ENCODE assay signal across 8 cellular contexts in genomic region chrX:154002215-154002719, GRCh38. TPM values are rescaled to one million over a fixed set of nuclear protein-coding genes. Genes with fewer than 3 reads are reported as not detected.
A peak's percentile ranks its signal among the peaks of the same experiment; 100 is the strongest.
DNase-seq lines count a peak whose midpoint lies in the region; ATAC-seq and TF ChIP-seq lines count a peak whose summit lies in the region.

No MANE protein-coding gene starts in this region.

- H3K4me1 Mint-ChIP-seq in neural crest cell = peaks cover 31% of the 10 kb centered on the region

- H3K4me1 ChIP-seq in right atrium auricular region (no peaks in the 10 kb centered on the region), esophagus (ENCODE audit: control insufficient read depth in 2 of 2, insufficient read depth in 2 of 2, low read length in 1 of 2) (no peaks in the 10 kb centered on the region), ascending aorta (peaks cover 0 to 2% of the 10 kb centered on the region in 2 donors)

- no peak overlapping the region for H3K27ac ChIP-seq in right atrium auricular region
- peak overlapping the region; percentile 68 to 71 for H3K27ac ChIP-seq in esophagus (ENCODE audit: low read depth in 2 of 2, low read length in 1 of 2)
- H3K27ac ChIP-seq in ascending aorta = no peak overlapping the region

- H3K4me3 Mint-ChIP-seq in neural crest cell = no peak overlapping the region

- DNase-seq in Right ventricle myocardium inferior (ENCODE audit: missing footprints) = no peak
- DNase-seq in right atrium auricular region (ENCODE audit: low spot score) = no peak
- peak; percentile 87 for DNase-seq in M059J (ENCODE audit: low read depth)
- peak; percentile 24 for DNase-seq in T-helper 22 cell (ENCODE audit: low read depth)
- no peak for DNase-seq in neural crest cell (ENCODE audit: low read depth, low spot score)
- no peak for DNase-seq in putamen (ENCODE audit: low spot score)
- no peak for DNase-seq in ascending aorta (ENCODE audit: low spot score in 2 of 2)

- H3K9me3 Mint-ChIP-seq in neural crest cell = peaks cover 3% of the 10 kb centered on the region

- WGBS in esophagus, 2 donors = 59 to 75% methylated on average over 17 of the region's 17 CpGs

- H3K4me3 ChIP-seq in right atrium auricular region = no peak overlapping the region
- no peak overlapping the region for H3K4me3 ChIP-seq in esophagus (ENCODE audit: low read depth in 1 of 2, low read length in 2 of 2)
- no peak overlapping the region for H3K4me3 ChIP-seq in ascending aorta

- TF ChIP-seq CTCF in right atrium auricular region (IDR thresholded peaks at IDR 0.05) = no peak
- TF ChIP-seq CTCF in neural crest cell (conservative IDR thresholded peaks at IDR 0.05) = no peak
- TF ChIP-seq CTCF in ascending aorta (IDR thresholded peaks at IDR 0.05) = no peak

- H3K36me3 Mint-ChIP-seq in neural crest cell (ENCODE audit: low read depth) = peaks cover 9% of the 10 kb centered on the region

- intact Hi-C loops in Right ventricle myocardium inferior (cut with DNase I) = no loop called here
- intact Hi-C loops in ascending aorta (cut with DNase I) = no loop called here

- no peaks in the 10 kb centered on the region for H3K36me3 ChIP-seq in right atrium auricular region
- no peaks in the 10 kb centered on the region for H3K36me3 ChIP-seq in esophagus (ENCODE audit: control insufficient read depth in 2 of 2, insufficient read depth in 2 of 2, low read length in 1 of 2)
- no peaks in the 10 kb centered on the region for H3K36me3 ChIP-seq in ascending aorta

- peak overlapping the region; percentile 57 for H3K27ac Mint-ChIP-seq in neural crest cell (ENCODE audit: unreplicated experiment)

- H3K27me3 Mint-ChIP-seq in neural crest cell (ENCODE audit: low read depth) = no peaks in the 10 kb centered on the region

- ATAC-seq in Right ventricle myocardium inferior = peak; percentile 56

- H3K9me3 ChIP-seq in right atrium auricular region = no peaks in the 10 kb centered on the region
- H3K9me3 ChIP-seq in esophagus (ENCODE audit: control insufficient read depth in 2 of 2, insufficient read depth in 1 of 2, low read depth in 1 of 2, low read length in 1 of 2) = no peaks in the 10 kb centered on the region
- no peaks in the 10 kb centered on the region for H3K9me3 ChIP-seq in ascending aorta

- H3K27me3 ChIP-seq in right atrium auricular region (no peaks in the 10 kb centered on the region), esophagus (ENCODE audit: control insufficient read depth in 1 of 2, insufficient read depth in 2 of 2, low read length in 2 of 2) (no peaks in the 10 kb centered on the region), ascending aorta (no peaks in the 10 kb centered on the region)

RNA-seq across cellular contexts. Expression of gene IRAK1, which starts 17.4 kb away (rescaled TPM):
- total RNA-seq in Right ventricle myocardium inferior (38.6 TPM), right atrium auricular region (10 to 100 TPM; 27.5 to 37.1 TPM), neural crest cell (119 and 127 TPM in 2 replicates), ascending aorta (105 TPM)
- total RNA-seq in M059J (2014; rRNA removed; shearing (Covaris generic)) = 89.3 and 152 TPM in 2 replicates
- 10 to 100 TPM; 58.8 to 61.8 TPM for polyA plus RNA-seq in esophagus

RNA-seq across cellular contexts. Expression of gene TMEM187, which starts 29.7 kb away (rescaled TPM):
- total RNA-seq in Right ventricle myocardium inferior = 6.9 TPM
- total RNA-seq in right atrium auricular region = 1 to 10 TPM; 4.7 to 6.4 TPM
- total RNA-seq in M059J (2014; rRNA removed; shearing (Covaris generic)) = 8.1 and 10.3 TPM in 2 replicates
- 1 to 10 TPM; 2.5 to 3.3 TPM for polyA plus RNA-seq in esophagus
- total RNA-seq in neural crest cell = 8.0 and 14.0 TPM in 2 replicates
- total RNA-seq in ascending aorta = 4.4 TPM

RNA-seq across cellular contexts. Expression of gene HCFC1, which starts 30.6 kb away (rescaled TPM):
- total RNA-seq in Right ventricle myocardium inferior = 25.4 TPM
- 10 to 100 TPM; 40.8 to 54.7 TPM for total RNA-seq in right atrium auricular region
- total RNA-seq in M059J (2014; rRNA removed; shearing (Covaris generic)) = 33.9 and 72.3 TPM in 2 replicates
- polyA plus RNA-seq in esophagus = 10 to 100 TPM; 13.0 to 15.9 TPM
- total RNA-seq in neural crest cell = 168 and 173 TPM in 2 replicates
- total RNA-seq in ascending aorta = 91.4 TPM

RNA-seq across cellular contexts. Expression of gene RENBP, which starts 57.8 kb away (rescaled TPM):
- 8.8 TPM for total RNA-seq in Right ventricle myocardium inferior
- total RNA-seq in right atrium auricular region = 10 to 100 TPM in 1 of 2 donors, 1 to 10 TPM in 1; 6.2 to 10.6 TPM
- not detected in 2 replicates for total RNA-seq in M059J (2014; rRNA removed; shearing (Covaris generic))
- 1 to 10 TPM; 1.4 to 1.6 TPM for polyA plus RNA-seq in esophagus
- 11.4 and 11.8 TPM in 2 replicates for total RNA-seq in neural crest cell
- total RNA-seq in ascending aorta = 15.5 TPM

Comparison
In these comparisons a context has a peak if more than half of its experiments do, and no peak if none do; other contexts are left out.
1. DNase-seq: peak in M059J (single experiment) and T-helper 22 cell (single experiment); none in Right ventricle myocardium inferior (single experiment), right atrium auricular region (single experiment), neural crest cell (single experiment), putamen (single experiment) and ascending aorta (0 of 2).
2. H3K27ac ChIP-seq: peak in esophagus (2 of 2); none in right atrium auricular region (0 of 2) and ascending aorta (0 of 2).